Comparison of ENCODE assay signal across 24 cellular contexts in the genomic region with DNA sequence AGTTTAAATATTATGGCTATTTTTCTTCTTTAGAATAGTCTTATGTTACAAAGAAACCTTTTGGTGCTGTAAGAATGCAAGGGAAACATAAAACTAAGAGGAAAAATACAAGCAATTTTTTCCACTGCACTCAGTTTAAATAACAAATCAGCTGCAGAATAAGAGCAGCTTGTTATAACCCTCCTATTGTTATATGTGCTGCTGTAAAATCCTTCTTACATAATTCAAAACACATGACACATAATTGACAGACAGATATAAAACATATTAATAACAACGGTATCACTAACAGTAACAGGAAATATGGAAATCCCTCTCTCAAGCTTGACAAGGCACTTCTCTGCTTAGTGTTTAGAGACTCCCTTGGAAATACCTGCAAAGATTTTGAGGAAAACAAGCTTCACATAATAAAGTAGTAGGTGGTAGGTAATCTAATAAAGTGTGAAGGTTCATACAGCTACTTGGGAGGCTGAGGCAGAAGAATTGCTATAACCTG.
DNase-seq lines count a peak whose midpoint lies in the region; FAIRE-seq and TF ChIP-seq lines count a peak whose summit lies in the region.
"Had no signal": no experiment of that assay in that cellular context is flagged by ENCODE, and none has a peak within 500 bp of the region (broad histone marks: within the 10 kb centered on the region; RNA-seq: fewer than 3 reads in every experiment).

No MANE protein-coding gene starts in this region.

- CTCF ChIA-PET in endothelial cell of umbilical vein (lab: Charles Lee): interaction anchor here (1.0 to 1.8 kb wide), 4 partner anchors 8 to 140 kb away, joined by 3 to 5 read pairs (median 4); no protein-coding TSS in a partner anchor

- POLR2A ChIA-PET in endothelial cell of umbilical vein (lab: Charles Lee): no interaction called here

- intact Hi-C loops in endothelial cell of umbilical vein (cut with micrococcal nuclease): no loop called here

- DNase-seq in NCI-H526 treated with DMSO at 0.1 percent for 48 hours (lab: John Stamatoyannopoulos, UW): peak; percentile 55
- peak; percentile 72 to 87 for DNase-seq in dermis microvascular lymphatic vessel endothelial cell (ENCODE audit: low read depth in 2 of 2)
- peak; percentile 72 for DNase-seq in endothelial cell of umbilical vein (ENCODE audit: low read depth, low spot score)
- DNase-seq in hepatocyte (ENCODE audit: low spot score): no peak
- no peak for DNase-seq in COR-L47 (lab: John Stamatoyannopoulos, UW)
- DNase-seq in NCI-H1930 (lab: John Stamatoyannopoulos, UW): no peak
- DNase-seq in HCEC 1CT: no peak
- DNase-seq: 8988T; ACHN; BE2C; C1 segment of cervical spinal cord; Caco-2; Calu3; CD4-positive, alpha-beta memory T cell; CD4-positive, CD25-positive, alpha-beta regulatory T cell; CD8-positive, alpha-beta memory T cell; DMS79 treated with DMSO at 0.1 percent for 48 hours; GF-D8 had no signal

- FAIRE-seq in endothelial cell of umbilical vein (lab: Jason Lieb, UNC): no peak
- FAIRE-seq: A204.1, D721Med, G401.6, GM12891, GM19239 had no signal

- H3K79me2 ChIP-seq in endothelial cell of umbilical vein (ENCODE audit: control insufficient read depth, insufficient read depth, low read length) (no peaks in the 10 kb centered on the region), hepatocyte (no peaks in the 10 kb centered on the region)

- H3K4me3 ChIP-seq in endothelial cell of umbilical vein (replicated peaks in 1 of 3; ENCODE audit: insufficient read depth in 1 of 3, low read depth in 1 of 3, low read length in 3 of 3): no peak overlapping the region
- no peak overlapping the region for H3K4me3 ChIP-seq in hepatocyte
- H3K4me3 ChIP-seq: BLaER1 had no signal

- no peak overlapping the region for H2AFZ ChIP-seq in endothelial cell of umbilical vein (ENCODE audit: low read depth, low read length)
- H2AFZ ChIP-seq in hepatocyte: no peak overlapping the region

- H4K20me1 ChIP-seq in endothelial cell of umbilical vein (replicated peaks; ENCODE audit: control insufficient read depth, extremely low read depth, insufficient read depth, low read length) (no peaks in the 10 kb centered on the region), hepatocyte (ENCODE audit: insufficient read depth, poor library complexity, severe bottlenecking) (no peaks in the 10 kb centered on the region)
- H4K20me1 ChIP-seq: BLaER1 had no signal

- TF ChIP-seq CTCF in endothelial cell of umbilical vein (IDR thresholded peaks at IDR 0.05; ENCODE audit: extremely low read depth in 1 of 2, insufficient read depth in 1 of 2, low read depth in 1 of 2, low read length in 2 of 2): no peak
- TF ChIP-seq CTCF in hepatocyte (IDR thresholded peaks at IDR 0.05; ENCODE audit: poor library complexity): no peak

- dilution Hi-C loops in endothelial cell of umbilical vein (cut with MboI; ENCODE audit: extremely low pct_ligation_motif_present, low sequenced_read_pairs): no loop called here

- H3K36me3 ChIP-seq in endothelial cell of umbilical vein (ENCODE audit: control insufficient read depth in 2 of 2, extremely low read depth in 1 of 2, insufficient read depth in 2 of 2, low read length in 2 of 2): no peaks in the 10 kb centered on the region
- H3K36me3 ChIP-seq in hepatocyte (replicated peaks; ENCODE audit: insufficient read depth, low read depth): no peaks in the 10 kb centered on the region
- H3K36me3 ChIP-seq: BE2C, BLaER1 had no signal

- H3K27ac ChIP-seq in endothelial cell of umbilical vein (ENCODE audit: insufficient read depth, low read depth, low read length) (no peak overlapping the region), hepatocyte (no peak overlapping the region)
- H3K27ac ChIP-seq: BLaER1 had no signal

- BruUV-seq in endothelial cell of umbilical vein (replicated peaks; lab: Mats Ljungman, UMichigan): no TSS peak

- H3K9me3 ChIP-seq in endothelial cell of umbilical vein (replicated peaks; ENCODE audit: control insufficient read depth, insufficient read depth, low read length) (no peaks in the 10 kb centered on the region), hepatocyte (ENCODE audit: low read depth) (no peaks in the 10 kb centered on the region)
- H3K9me3 ChIP-seq: BE2C, BLaER1, Caco-2 had no signal

- H3K9me2 ChIP-seq in hepatocyte (replicated peaks; ENCODE audit: insufficient read depth): no peaks in the 10 kb centered on the region

- H3K4me1 ChIP-seq in endothelial cell of umbilical vein (ENCODE audit: control insufficient read depth, extremely low read depth, insufficient read depth, low read length): no peaks in the 10 kb centered on the region
- H3K4me1 ChIP-seq in hepatocyte (ENCODE audit: insufficient read depth): no peaks in the 10 kb centered on the region
- H3K4me1 ChIP-seq: BE2C, BLaER1, Caco-2 had no signal

- no peak for TF ChIP-seq POLR2A in endothelial cell of umbilical vein (IDR thresholded peaks at IDR 0.05; ENCODE audit: low read depth, low read length)

- no peaks in the 10 kb centered on the region for H3K9me1 ChIP-seq in endothelial cell of umbilical vein (replicated peaks; ENCODE audit: control insufficient read depth, extremely low read depth, insufficient read depth, low read length)

- WGBS in hepatocyte (ENCODE audit: low lambda C conversion rate, missing lambda C conversion rate): 76% methylated on average over 1 of the region's 1 CpG

- no peak overlapping the region for H3K9ac ChIP-seq in endothelial cell of umbilical vein (replicated peaks; ENCODE audit: extremely low read depth, insufficient read depth, low read length)
- H3K9ac ChIP-seq: BLaER1 had no signal

- H3K27me3 ChIP-seq in endothelial cell of umbilical vein (ENCODE audit: control insufficient read depth in 2 of 2, insufficient read depth in 2 of 2, low read length in 2 of 2) (no peaks in the 10 kb centered on the region), hepatocyte (no peaks in the 10 kb centered on the region)
- H3K27me3 ChIP-seq: BE2C, BLaER1 had no signal

- H3K4me2 ChIP-seq in endothelial cell of umbilical vein (ENCODE audit: insufficient read depth, low read length): no peak overlapping the region
- no peak overlapping the region for H3K4me2 ChIP-seq in hepatocyte
- H3K4me2 ChIP-seq: BLaER1 had no signal

TF ChIP-seq in endothelial cell of umbilical vein, 7 proteins besides CTCF, POLR2A, EP300 and RAD21:
- TF ChIP-seq EZH2 (IDR thresholded peaks at IDR 0.05; ENCODE audit: borderline replicate concordance, low read depth, low read length, severe bottlenecking) (no peak), POLR2AphosphoS5 (IDR thresholded peaks at IDR 0.05; ENCODE audit: insufficient read depth, low read depth, low read length) (no peak), MYC (IDR thresholded peaks at IDR 0.05; ENCODE audit: low read depth, low read length) (no peak), JUN (IDR thresholded peaks at IDR 0.05; ENCODE audit: borderline replicate concordance, insufficient read depth, insufficient read length, low read depth) (no peak), GATA2 (IDR thresholded peaks at IDR 0.05; ENCODE audit: insufficient read depth, insufficient read length, low read depth, low read length) (no peak), MAX (IDR thresholded peaks at IDR 0.05; ENCODE audit: insufficient read depth, insufficient read length) (no peak), FOS (IDR thresholded peaks at IDR 0.05; ENCODE audit: borderline replicate concordance, insufficient read depth, low read length) (no peak)

Comparison
In these comparisons a context has a peak if more than half of its experiments do, and no peak if none do; other contexts are left out.
1. DNase-seq: peak in NCI-H526 treated with DMSO at 0.1 percent for 48 hours (single experiment), dermis microvascular lymphatic vessel endothelial cell (2 of 2) and endothelial cell of umbilical vein (single experiment); none in hepatocyte (single experiment), COR-L47 (single experiment), NCI-H1930 (0 of 2) and HCEC 1CT (single experiment).